ENCODE assay signal across 20 cellular contexts in genomic region chr3:149528344-149528657, GRCh38. TPM values are rescaled to one million over a fixed set of nuclear protein-coding genes. Genes with fewer than 3 reads are reported as not detected.
A peak's percentile ranks its signal among the peaks of the same experiment; 100 is the strongest.
DNase-seq lines count a peak whose midpoint lies in the region; ATAC-seq and TF ChIP-seq lines count a peak whose summit lies in the region.
"Had no signal": no experiment of that assay in that cellular context is flagged by ENCODE, and none has a peak within 500 bp of the region (broad histone marks: within the 10 kb centered on the region; RNA-seq: fewer than 3 reads in every experiment).

No MANE protein-coding gene starts in this region.

- DNase-seq in brain microvascular endothelial cell, result no peak
- DNase-seq in right lobe of liver, result no peak
- DNase-seq in stimulated activated effector memory CD8-positive, alpha-beta T cell treated with anti-CD3 and anti-CD28 coated beads, Interleukin-12 subunit alpha, Interleukin-12 subunit beta, amount 100 ng/mL, for 72 hours (ENCODE audit: low spot score in 2 of 2), result no peak
- no peak for DNase-seq in superior temporal gyrus (ENCODE audit: extremely low spot score)
- DNase-seq in NCI-H2081 treated with DMSO at 0.1 percent for 48 hours (lab: John Stamatoyannopoulos, UW), result no peak
- DNase-seq in NCI-H69 (lab: John Stamatoyannopoulos, UW), result no peak
- DNase-seq: activated naive CD8-positive, alpha-beta T cell treated with anti-CD3 and anti-CD28 coated beads for 36 hours; activated T-cell treated with anti-CD3 and anti-CD28 coated beads for 4 hours; DND-41; KBM-7; NCI-H1417 treated with DMSO at 0.1 percent for 48 hours; NCI-H526 treated with DMSO at 0.1 percent for 48 hours; RPMI8226; stimulated activated CD4-positive, alpha-beta T cell treated with anti-CD3 and anti-CD28 coated beads, Interleukin-15, amount 100 ng/mL, for 24 hours; T-helper 17 cell had no signal

- ATAC-seq in right lobe of liver (peak in 3 of 4 donors; percentile 31 to 55 (median 53)), HG02884 (IDR thresholded peaks at IDR 0.05; ENCODE audit: unreplicated experiment) (no peak)
- ATAC-seq in stimulated activated effector memory CD8-positive, alpha-beta T cell treated with anti-CD3 and anti-CD28 coated beads, Interleukin-12 subunit alpha, Interleukin-12 subunit beta, amount 100 ng/mL, for 72 hours, result no peak
- ATAC-seq: activated CD4-positive, CD25-positive, alpha-beta regulatory T cell treated with anti-CD3 and anti-CD28 coated beads, Interleukin-2, amount 50 U/mL, for 24 hours; T-helper 17 cell had no signal

- peaks cover 20% of the 10 kb centered on the region for H3K4me1 Mint-ChIP-seq in stimulated activated effector memory CD8-positive, alpha-beta T cell treated with anti-CD3 and anti-CD28 coated beads, Interleukin-12 subunit alpha, Interleukin-12 subunit beta, amount 100 ng/mL, for 72 hours

- H3K27ac Mint-ChIP-seq in stimulated activated effector memory CD8-positive, alpha-beta T cell treated with anti-CD3 and anti-CD28 coated beads, Interleukin-12 subunit alpha, Interleukin-12 subunit beta, amount 100 ng/mL, for 72 hours, result peak overlapping the region; percentile 15
- H3K27ac Mint-ChIP-seq: activated naive CD8-positive, alpha-beta T cell treated with anti-CD3 and anti-CD28 coated beads for 36 hours; T-helper 17 cell had no signal

- H3K4me3 ChIP-seq in HEK293 (ENCODE audit: low read depth, low read length), result no peak overlapping the region
- no peak overlapping the region for H3K4me3 ChIP-seq in brain microvascular endothelial cell (ENCODE audit: low read depth, low read length)
- no peak overlapping the region for H3K4me3 ChIP-seq in right lobe of liver

- CTCF ChIA-PET in HEK293 (lab: Yijun Ruan, JAX), result interaction anchor here (0.7 to 1.5 kb wide), 2 partner anchors 189 to 243 kb away, joined by 3 to 6 read pairs; no protein-coding TSS in a partner anchor

- H3K9me3 ChIP-seq in HEK293 (ENCODE audit: control insufficient read depth, insufficient read depth, low read depth, low read length) (no peaks in the 10 kb centered on the region), right lobe of liver (no peaks in the 10 kb centered on the region)

- TF ChIP-seq POLR2A in right lobe of liver (IDR thresholded peaks at IDR 0.05), result no peak

- POLR2A ChIA-PET in HEK293 (lab: Yijun Ruan, JAX), result interaction anchor here (1.3 kb wide), 1 partner anchor 130 kb away, joined by 6 read pairs; the partner anchor contains the start of gene WWTR1

- H3K4me3 Mint-ChIP-seq in stimulated activated effector memory CD8-positive, alpha-beta T cell treated with anti-CD3 and anti-CD28 coated beads, Interleukin-12 subunit alpha, Interleukin-12 subunit beta, amount 100 ng/mL, for 72 hours, result no peak overlapping the region
- H3K4me3 Mint-ChIP-seq: activated naive CD8-positive, alpha-beta T cell treated with anti-CD3 and anti-CD28 coated beads for 36 hours; T-helper 17 cell had no signal

- no peak overlapping the region for H3K27ac ChIP-seq in HEK293 (ENCODE audit: extremely low read depth, low read depth, low read length)
- H3K27ac ChIP-seq in brain microvascular endothelial cell, result peak overlapping the region; percentile 16
- H3K27ac ChIP-seq in right lobe of liver, result peak overlapping the region in 2 of 3 donors; percentile 4 to 24
- H3K27ac ChIP-seq: parathyroid adenoma had no signal

- TF ChIP-seq CTCF in HEK293 (tag by site-specific recombination; IDR thresholded peaks at IDR 0.05) (no peak), brain microvascular endothelial cell (IDR thresholded peaks at IDR 0.05; ENCODE audit: low read depth, low read length, missing control alignments) (no peak), right lobe of liver (IDR thresholded peaks at IDR 0.05) (no peak)

- H3K36me3 ChIP-seq in HEK293 (ENCODE audit: control insufficient read depth in 2 of 2, insufficient read depth in 1 of 2, low read length in 2 of 2) (peaks cover 0 to 20% of the 10 kb centered on the region in 2 experiments; a peak in 1 of 3 replicates), brain microvascular endothelial cell (replicated peaks) (peaks cover 32% of the 10 kb centered on the region), right lobe of liver (no peaks in the 10 kb centered on the region)

- in situ Hi-C loops in brain microvascular endothelial cell (cut with HindIII; ENCODE audit: low pct_ligation_motif_present, low sequenced_read_pairs), result no loop called here

- H3K4me1 ChIP-seq in HEK293 (ENCODE audit: control insufficient read depth, insufficient read depth, low read length), result no peaks in the 10 kb centered on the region
- peaks cover 0 to 13% (median 4%) of the 10 kb centered on the region in 4 donors for H3K4me1 ChIP-seq in right lobe of liver

- no peaks in the 10 kb centered on the region for H3K27me3 ChIP-seq in brain microvascular endothelial cell (replicated peaks)
- H3K27me3 ChIP-seq in right lobe of liver, result no peaks in the 10 kb centered on the region

- no peaks in the 10 kb centered on the region for H3K36me3 Mint-ChIP-seq in stimulated activated effector memory CD8-positive, alpha-beta T cell treated with anti-CD3 and anti-CD28 coated beads, Interleukin-12 subunit alpha, Interleukin-12 subunit beta, amount 100 ng/mL, for 72 hours
- H3K36me3 Mint-ChIP-seq: activated naive CD8-positive, alpha-beta T cell treated with anti-CD3 and anti-CD28 coated beads for 36 hours had no signal

- H3K9me3 Mint-ChIP-seq in stimulated activated effector memory CD8-positive, alpha-beta T cell treated with anti-CD3 and anti-CD28 coated beads, Interleukin-12 subunit alpha, Interleukin-12 subunit beta, amount 100 ng/mL, for 72 hours, result no peaks in the 10 kb centered on the region
- H3K9me3 Mint-ChIP-seq: activated naive CD8-positive, alpha-beta T cell treated with anti-CD3 and anti-CD28 coated beads for 36 hours had no signal

- 47% methylated on average over 4 of the region's 4 CpGs for WGBS in right lobe of liver (ENCODE audit: insufficient coverage, low coverage, low lambda C conversion rate, missing lambda C conversion rate)

- intact Hi-C loops in right lobe of liver (cut with DNase I), result no loop called here

TF ChIP-seq in HEK293, 187 proteins besides CTCF, POLR2A, EP300 and RAD21 (continues in another document):
- TF ChIP-seq ZBTB44 (tag by site-specific recombination; IDR thresholded peaks at IDR 0.05) (no peak), ZNF488 (tag by site-specific recombination; IDR thresholded peaks at IDR 0.05) (no peak), OSR2 (tag by site-specific recombination; IDR thresholded peaks at IDR 0.05) (0 out of 2 replicates have a peak, but pooled peaks have one; percentile 27), ZNF146 (tag by site-specific recombination; IDR thresholded peaks at IDR 0.05) (no peak), ZNF37A (tag by site-specific recombination; IDR thresholded peaks at IDR 0.05) (no peak), ZFHX2 (tag by site-specific recombination; conservative IDR thresholded peaks at IDR 0.05) (peak; percentile 15; the same call in 1 of the 2 replicates), SP7 (tag by site-specific recombination; IDR thresholded peaks at IDR 0.05) (0 out of 2 replicates have a peak, but pooled peaks have one; percentile 27), ZEB2 (tag by site-specific recombination; IDR thresholded peaks at IDR 0.05) (no peak), ZBTB11 (tag by site-specific recombination; conservative IDR thresholded peaks at IDR 0.05; ENCODE audit: low read depth) (no peak), ZNF121 (tag by site-specific recombination; IDR thresholded peaks at IDR 0.05) (no peak), FEZF1 (tag by site-specific recombination; IDR thresholded peaks at IDR 0.05) (peak; percentile 86), GLIS1 (tag by site-specific recombination; IDR thresholded peaks at IDR 0.05) (peak; percentile 45)

RNA-seq across cellular contexts. Expression of gene TM4SF4, which starts 53.8 kb away (rescaled TPM):
- total RNA-seq in right lobe of liver, result 100 to 1,000 TPM; 210 to 473 (median 316) TPM
- total RNA-seq: activated naive CD8-positive, alpha-beta T cell treated with anti-CD3 and anti-CD28 coated beads for 36 hours; H7; T-helper 17 cell had no signal

Comparison
In these comparisons a context has a peak if more than half of its experiments do, and no peak if none do; other contexts are left out.
1. ATAC-seq: peak in right lobe of liver (3 of 4); none in stimulated activated effector memory CD8-positive, alpha-beta T cell treated with anti-CD3 and anti-CD28 coated beads, Interleukin-12 subunit alpha, Interleukin-12 subunit beta, amount 100 ng/mL, for 72 hours (single experiment) and HG02884 (single experiment).